35 cellular contexts compared by ENCODE assay signal in the genomic region with DNA sequence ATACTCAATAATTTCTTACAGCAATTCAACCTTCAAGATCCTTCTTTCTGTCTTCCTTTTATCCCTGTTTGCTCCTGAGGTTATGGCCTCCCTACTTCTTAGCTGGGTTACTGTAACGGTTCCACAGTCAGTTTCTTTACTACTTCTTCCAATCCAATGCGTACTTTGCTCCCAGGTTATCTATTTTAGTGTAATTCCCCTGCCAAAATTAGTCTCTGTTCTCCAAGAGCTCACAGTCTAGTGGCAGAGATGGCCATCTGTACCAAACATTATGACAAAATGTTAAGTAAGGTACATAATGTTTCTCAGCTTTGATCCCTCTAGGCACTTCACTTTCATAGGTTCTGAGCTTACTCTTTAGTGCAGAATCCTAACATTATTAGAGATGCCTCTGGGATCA.
"Had no signal": no experiment of that assay in that cellular context is flagged by ENCODE, and none has a peak within 500 bp of the region (broad histone marks: within the 10 kb centered on the region; RNA-seq: fewer than 3 reads in every experiment).

No MANE protein-coding gene starts in this region.

- H3K4me1 Mint-ChIP-seq: activated B cell treated with CpG ODN at 0.5 μM for 24 hours; activated CD4-positive, alpha-beta T cell treated with anti-CD3 and anti-CD28 coated beads, Interleukin-2, amount 10 ng/mL, durations not matched to agents 24 days and 14 days; activated naive CD8-positive, alpha-beta T cell treated with anti-CD3 and anti-CD28 coated beads for 36 hours; activated T-helper 17 cell treated with anti-CD3 and anti-CD28 coated beads, Interleukin-2, amount 50 U/mL, for 72 hours had no signal

- H3K4me3 Mint-ChIP-seq: activated B cell treated with CpG ODN at 0.5 μM for 24 hours; activated CD4-positive, alpha-beta memory T cell treated with anti-CD3 and anti-CD28 coated beads for 36 hours; activated CD4-positive, alpha-beta T cell treated with anti-CD3 and anti-CD28 coated beads, Interleukin-2, amount 10 ng/mL, durations not matched to agents 24 days and 14 days; activated CD8-positive, alpha-beta T cell treated with anti-CD3 and anti-CD28 coated beads for 36 hours; activated naive CD4-positive, alpha-beta T cell treated with anti-CD3 and anti-CD28 coated beads for 36 hours; activated naive CD8-positive, alpha-beta T cell treated with anti-CD3 and anti-CD28 coated beads for 36 hours; activated T-cell treated with anti-CD3 and anti-CD28 coated beads, Interleukin-2, amount 50 U/mL, for 4 hours; activated T-cell treated with anti-CD3 and anti-CD28 coated beads, Interleukin-2, amount 50 U/mL, for 72 hours; activated T-helper 1 cell treated with anti-CD3 and anti-CD28 coated beads, Interleukin-12 subunit alpha, Interleukin-12 subunit beta, Interleukin-2, Interleukin-4 antibody, amounts not matched to agents 30 ng/mL and 10 ng/mL and 1 ng/mL, durations not matched to agents 14 hours and 24 hours and 36 hours; activated T-helper 17 cell treated with anti-CD3 and anti-CD28 coated beads, Interleukin-2, amount 50 U/mL, for 72 hours; T-helper 1 cell treated with Interleukin-12 subunit alpha and Interleukin-12 subunit beta and Interleukin-4 antibody, amounts not matched to agents 30 μg/mL and 1 μg/mL, for 36 hours; T-helper 2 cell treated with Interferon-gamma antibody and Interleukin-4, amounts not matched to agents 5 μg/mL and 100 μg/mL, for 36 hours had no signal

- H3K27ac Mint-ChIP-seq: activated B cell treated with CpG ODN at 0.5 μM for 24 hours; activated CD4-positive, alpha-beta memory T cell treated with anti-CD3 and anti-CD28 coated beads for 36 hours; activated CD4-positive, alpha-beta T cell treated with anti-CD3 and anti-CD28 coated beads, Interleukin-2, amount 10 ng/mL, durations not matched to agents 24 days and 14 days; activated CD8-positive, alpha-beta T cell treated with anti-CD3 and anti-CD28 coated beads for 36 hours; activated naive CD4-positive, alpha-beta T cell treated with anti-CD3 and anti-CD28 coated beads for 36 hours; activated naive CD4-positive, alpha-beta T cell treated with anti-CD3 and anti-CD28 coated beads, Interleukin-2, amount 50 U/mL, for 72 hours; activated naive CD8-positive, alpha-beta T cell treated with anti-CD3 and anti-CD28 coated beads for 36 hours; activated T-cell treated with anti-CD3 and anti-CD28 coated beads, Interleukin-2, amount 50 U/mL, for 72 hours; activated T-helper 1 cell treated with anti-CD3 and anti-CD28 coated beads, Interleukin-12 subunit alpha, Interleukin-12 subunit beta, Interleukin-2, Interleukin-4 antibody, amounts not matched to agents 30 ng/mL and 10 ng/mL and 1 ng/mL, durations not matched to agents 14 hours and 24 hours and 36 hours; activated T-helper 17 cell treated with anti-CD3 and anti-CD28 coated beads, Interleukin-2, amount 50 U/mL, for 72 hours; T-helper 1 cell treated with Interleukin-12 subunit alpha and Interleukin-12 subunit beta and Interleukin-4 antibody, amounts not matched to agents 30 μg/mL and 1 μg/mL, for 36 hours; T-helper 2 cell treated with Interferon-gamma antibody and Interleukin-4, amounts not matched to agents 5 μg/mL and 100 μg/mL, for 36 hours had no signal

- H3K9me3 Mint-ChIP-seq: activated B cell treated with CpG ODN at 0.5 μM for 24 hours; activated CD4-positive, alpha-beta memory T cell treated with anti-CD3 and anti-CD28 coated beads for 36 hours; activated CD4-positive, alpha-beta T cell treated with anti-CD3 and anti-CD28 coated beads, Interleukin-2, amount 10 ng/mL, durations not matched to agents 24 days and 14 days; activated CD8-positive, alpha-beta T cell treated with anti-CD3 and anti-CD28 coated beads for 36 hours; activated naive CD4-positive, alpha-beta T cell treated with anti-CD3 and anti-CD28 coated beads for 36 hours; activated naive CD4-positive, alpha-beta T cell treated with anti-CD3 and anti-CD28 coated beads, Interleukin-2, amount 50 U/mL, for 72 hours; activated naive CD8-positive, alpha-beta T cell treated with anti-CD3 and anti-CD28 coated beads for 36 hours; activated T-cell treated with anti-CD3 and anti-CD28 coated beads, Interleukin-2, amount 50 U/mL, for 4 hours; activated T-cell treated with anti-CD3 and anti-CD28 coated beads, Interleukin-2, amount 50 U/mL, for 72 hours; activated T-helper 1 cell treated with anti-CD3 and anti-CD28 coated beads, Interleukin-12 subunit alpha, Interleukin-12 subunit beta, Interleukin-2, Interleukin-4 antibody, amounts not matched to agents 30 ng/mL and 10 ng/mL and 1 ng/mL, durations not matched to agents 14 hours and 24 hours and 36 hours; activated T-helper 17 cell treated with anti-CD3 and anti-CD28 coated beads, Interleukin-2, amount 50 U/mL, for 72 hours; T-helper 1 cell treated with Interleukin-12 subunit alpha and Interleukin-12 subunit beta and Interleukin-4 antibody, amounts not matched to agents 30 μg/mL and 1 μg/mL, for 36 hours; T-helper 2 cell treated with Interferon-gamma antibody and Interleukin-4, amounts not matched to agents 5 μg/mL and 100 μg/mL, for 36 hours had no signal

- H3K27me3 ChIP-seq: adrenal gland, body of pancreas, brain microvascular endothelial cell, breast epithelium had no signal

- H3K4me1 ChIP-seq: adrenal gland, body of pancreas, breast epithelium had no signal

- ATAC-seq: activated CD8-positive, alpha-beta T cell treated with anti-CD3 and anti-CD28 coated beads for 36 hours; activated naive CD4-positive, alpha-beta T cell treated with anti-CD3 and anti-CD28 coated beads, Interleukin-2, amount 50 U/mL, for 72 hours; activated T-cell treated with anti-CD3 and anti-CD28 coated beads, Interleukin-2, amount 50 U/mL, for 4 hours; activated T-cell treated with anti-CD3 and anti-CD28 coated beads, Interleukin-2, amount 50 U/mL, for 72 hours; activated T-helper 17 cell treated with anti-CD3 and anti-CD28 coated beads, Interleukin-2, amount 50 U/mL, for 72 hours; body of pancreas had no signal

- H3K27me3 Mint-ChIP-seq: activated B cell treated with CpG ODN at 0.5 μM for 24 hours; activated CD4-positive, alpha-beta memory T cell treated with anti-CD3 and anti-CD28 coated beads for 36 hours; activated CD4-positive, alpha-beta T cell treated with anti-CD3 and anti-CD28 coated beads, Interleukin-2, amount 10 ng/mL, durations not matched to agents 24 days and 14 days; activated CD8-positive, alpha-beta T cell treated with anti-CD3 and anti-CD28 coated beads for 36 hours; activated naive CD8-positive, alpha-beta T cell treated with anti-CD3 and anti-CD28 coated beads for 36 hours; activated T-helper 17 cell treated with anti-CD3 and anti-CD28 coated beads, Interleukin-2, amount 50 U/mL, for 72 hours had no signal

- H3K9me3 ChIP-seq: adrenal gland, body of pancreas, breast epithelium had no signal

- H3K27ac ChIP-seq: adrenal gland, body of pancreas, brain microvascular endothelial cell, breast epithelium, VCaP had no signal

- DNase-seq: activated B cell treated with CpG ODN at 0.5 μM for 24 hours; activated CD4-positive, alpha-beta memory T cell treated with anti-CD3 and anti-CD28 coated beads for 36 hours; activated CD4-positive, alpha-beta T cell treated with anti-CD3 and anti-CD28 coated beads for 4 hours; activated CD4-positive, alpha-beta T cell treated with anti-CD3 and anti-CD28 coated beads, Interleukin-2, amount 10 ng/mL, durations not matched to agents 24 days and 14 days; activated CD4-positive, alpha-beta T cell treated with anti-CD3 and anti-CD28 coated beads, Interleukin-2, amount 50 U/mL, for 1 hour; activated CD4-positive, alpha-beta T cell treated with anti-CD3 and anti-CD28 coated beads, Interleukin-2, amount 50 U/mL, for 4 hours; activated CD4-positive, CD25-positive, alpha-beta regulatory T cell treated with anti-CD3 and anti-CD28 coated beads, Interleukin-2, amount 50 U/mL, for 72 hours; activated CD8-positive, alpha-beta memory T cell treated with anti-CD3 and anti-CD28 coated beads, Interleukin-2, amount 50 U/mL, for 4 hours; activated CD8-positive, alpha-beta T cell treated with anti-CD3 and anti-CD28 coated beads for 36 hours; activated effector memory CD4-positive, alpha-beta T cell treated with anti-CD3 and anti-CD28 coated beads, Interleukin-2, amount 50 U/mL, for 16 hours; activated gamma-delta T cell treated with Interleukin-2 at 50 U/mL for 16 hours; activated naive CD4-positive, alpha-beta T cell; activated naive CD4-positive, alpha-beta T cell treated with anti-CD3 and anti-CD28 coated beads for 36 hours; activated naive CD4-positive, alpha-beta T cell treated with anti-CD3 and anti-CD28 coated beads, Interleukin-2, amount 50 U/mL, for 16 hours; activated naive CD8-positive, alpha-beta T cell treated with anti-CD3 and anti-CD28 coated beads for 36 hours; activated T-cell treated with anti-CD3 and anti-CD28 coated beads for 4 hours; activated T-cell treated with anti-CD3 and anti-CD28 coated beads, Interleukin-2, amount 50 U/mL, for 1 hour; activated T-cell treated with anti-CD3 and anti-CD28 coated beads, Interleukin-2, amount 50 U/mL, for 4 hours; activated T-cell treated with anti-CD3 and anti-CD28 coated beads, Interleukin-2, amount 50 U/mL, for 72 hours; adrenal gland; amniotic stem cell; aorta; body of pancreas; brain microvascular endothelial cell; central memory CD4-positive, alpha-beta T cell; T-helper 1 cell; T-helper 2 cell; T-helper 9 cell had no signal

- H3K4me3 ChIP-seq: adrenal gland, body of pancreas, breast epithelium had no signal
